Comparison of ENCODE assay signal across 20 cellular contexts in genomic region chr12:12945591-12945990, GRCh38. TPM values are rescaled to one million over a fixed set of nuclear protein-coding genes. Genes with fewer than 3 reads are reported as not detected.
DNase-seq lines count a peak whose midpoint lies in the region; ATAC-seq, FAIRE-seq and TF ChIP-seq lines count a peak whose summit lies in the region.
"Had no signal": no experiment of that assay in that cellular context is flagged by ENCODE, and none has a peak within 500 bp of the region (broad histone marks: within the 10 kb centered on the region; RNA-seq: fewer than 3 reads in every experiment).

No MANE protein-coding gene starts in this region.

- DNase-seq in IMR-90 = no peak
- DNase-seq in dorsolateral prefrontal cortex = no peak
- DNase-seq in pancreas = no peak
- no peak for DNase-seq in amygdala (lab: John Stamatoyannopoulos, UW)
- no peak for DNase-seq in activated CD4-positive, alpha-beta T cell treated with anti-CD3 and anti-CD28 coated beads for 48 hours
- DNase-seq in NCI-H2171 (lab: John Stamatoyannopoulos, UW) = no peak
- no peak for DNase-seq in activated effector memory CD4-positive, alpha-beta T cell treated with anti-CD3 and anti-CD28 coated beads, Interleukin-2, amount 50 U/mL, for 16 hours
- DNase-seq: ACHN; BE2C; C1 segment of cervical spinal cord; Caco-2; CD4-positive, CD25-positive, alpha-beta regulatory T cell; CD8-positive, alpha-beta memory T cell; HCEC 1CT had no signal

- no peak overlapping the region for H4K91ac ChIP-seq in IMR-90 (ENCODE audit: insufficient read depth, low read depth, low read length)

- ATAC-seq in IMR-90 (ENCODE audit: low read depth) (no peak), pancreas (no peak)
- ATAC-seq: GM23338 had no signal

- H3K9me3 ChIP-seq in IMR-90 (ENCODE audit: control insufficient read depth, insufficient read depth, low read length) (no peaks in the 10 kb centered on the region), pancreas (no peaks in the 10 kb centered on the region)
- H3K9me3 ChIP-seq: BE2C, Caco-2 had no signal

- FAIRE-seq in pancreas (lab: Jason Lieb, UNC) = peak; percentile 17
- FAIRE-seq: GM12891, GM19239, H54 had no signal

- no peak overlapping the region for H2AK5ac ChIP-seq in IMR-90 (ENCODE audit: low read depth, low read length)

- no peak overlapping the region for H3K18ac ChIP-seq in IMR-90 (ENCODE audit: low read depth, low read length)

- H2BK120ac ChIP-seq in IMR-90 (ENCODE audit: low read depth, low read length) = no peak overlapping the region

- H2BK20ac ChIP-seq in IMR-90 (ENCODE audit: low read depth, low read length) = no peak overlapping the region

- BruUV-seq in IMR-90 (replicated peaks; lab: Mats Ljungman, UMichigan) = no TSS peak

- no peak overlapping the region for H2AFZ ChIP-seq in IMR-90 (replicated peaks; ENCODE audit: low read length, poor library complexity)
- H2AFZ ChIP-seq: GM23338 had no signal

- no peak overlapping the region for H3K23ac ChIP-seq in IMR-90 (ENCODE audit: low read depth, low read length)

- no peak for TF ChIP-seq CTCF in IMR-90 (conservative IDR thresholded peaks at IDR 0.05; ENCODE audit: low read depth, low read length)
- no peak for TF ChIP-seq CTCF in dorsolateral prefrontal cortex (IDR thresholded peaks at IDR 0.05 in 54 of 56, conservative IDR thresholded peaks at IDR 0.05 in 2 of 56; ENCODE audit: low read depth in 1 of 56, partially characterized antibody in 56 of 56)
- TF ChIP-seq CTCF in pancreas (IDR thresholded peaks at IDR 0.05) = no peak

- H3K27ac ChIP-seq in IMR-90 (ENCODE audit: insufficient read depth, low read length) = no peak overlapping the region
- peak overlapping the region; percentile 94 for H3K27ac ChIP-seq in angular gyrus (ENCODE audit: low read depth, low read length)
- H3K27ac ChIP-seq in dorsolateral prefrontal cortex = peak overlapping the region; percentile 41 to 100 (median 96)
- no peak overlapping the region for H3K27ac ChIP-seq in pancreas

- H2BK5ac ChIP-seq in IMR-90 (ENCODE audit: low read depth, low read length, poor library complexity, severe bottlenecking) = no peak overlapping the region

- dilution Hi-C loops in IMR-90 (cut with HindIII; ENCODE audit: low sequenced_read_pairs, unreplicated experiment) = no loop called here

- no peak overlapping the region for H4K8ac ChIP-seq in IMR-90 (ENCODE audit: low read depth in 2 of 2, low read length in 2 of 2)

- no peak for TF ChIP-seq POLR2A in IMR-90 (IDR thresholded peaks at IDR 0.05; ENCODE audit: low read depth, low read length)

- no peak overlapping the region for H4K5ac ChIP-seq in IMR-90 (ENCODE audit: low read depth, low read length)

- no peak overlapping the region for H3K56ac ChIP-seq in IMR-90 (ENCODE audit: extremely low read depth, insufficient read depth, low read length)

- POLR2A ChIA-PET in IMR-90 (lab: Charles Lee; ENCODE audit: unreplicated experiment) = no interaction called here

- intact Hi-C loops in IMR-90 (cut with micrococcal nuclease) (no loop called here), dorsolateral prefrontal cortex (cut with DNase I) (no loop called here), pancreas (cut with DNase I) (no loop called here)

- H3K14ac ChIP-seq in IMR-90 (replicated peaks; ENCODE audit: low read depth, low read length) = no peak overlapping the region

- H2AK9ac ChIP-seq in IMR-90 (replicated peaks; ENCODE audit: low read depth, low read length, poor library complexity) = no peak overlapping the region

- H3K27me3 ChIP-seq in IMR-90 (ENCODE audit: control insufficient read depth, insufficient read depth, low read length) = no peaks in the 10 kb centered on the region
- no peaks in the 10 kb centered on the region for H3K27me3 ChIP-seq in dorsolateral prefrontal cortex
- no peaks in the 10 kb centered on the region for H3K27me3 ChIP-seq in pancreas

- 0 out of 2 replicates have a peak, but pooled peaks cover 6% of the 10 kb centered on the region for H3K9me1 ChIP-seq in IMR-90 (ENCODE audit: insufficient read depth, low read length)

- H3K36me3 ChIP-seq in IMR-90 (ENCODE audit: control insufficient read depth, insufficient read depth, low read length) (peaks cover 2% of the 10 kb centered on the region), pancreas (no peaks in the 10 kb centered on the region)
- H3K36me3 ChIP-seq: BE2C had no signal

- no peaks in the 10 kb centered on the region for H4K20me1 ChIP-seq in IMR-90 (ENCODE audit: insufficient read depth, low read length)

- H3K4me3 ChIP-seq in IMR-90 (ENCODE audit: insufficient read depth, low read depth, low read length) (no peak overlapping the region), dorsolateral prefrontal cortex (no peak overlapping the region), pancreas (no peak overlapping the region)
- H3K4me3 ChIP-seq: GM23338 had no signal

- H3K4me1 ChIP-seq in IMR-90 (ENCODE audit: control insufficient read depth, insufficient read depth, low read length) = peaks cover 2% of the 10 kb centered on the region; the same call in 1 of the 2 replicates
- H3K4me1 ChIP-seq in pancreas = no peaks in the 10 kb centered on the region
- H3K4me1 ChIP-seq: BE2C, Caco-2 had no signal

- no peak for TF ChIP-seq RAD21 in IMR-90 (IDR thresholded peaks at IDR 0.05; ENCODE audit: low read length)

- no peak overlapping the region for H3K4me2 ChIP-seq in IMR-90 (ENCODE audit: low read depth, low read length)
- H3K4me2 ChIP-seq: GM23338 had no signal

- no peak overlapping the region for H2BK15ac ChIP-seq in IMR-90 (ENCODE audit: low read depth, low read length)

- in situ Hi-C loops in IMR-90 (cut with MboI; ENCODE audit: low sequenced_read_pairs) = no loop called here

- H3K9ac ChIP-seq in IMR-90 (ENCODE audit: low read depth, low read length) = no peak overlapping the region

- H3K79me1 ChIP-seq in IMR-90 (ENCODE audit: low read depth in 1 of 2, low read length in 2 of 2) = no peaks in the 10 kb centered on the region

- no peak overlapping the region for H3K4ac ChIP-seq in IMR-90 (ENCODE audit: low read depth, low read length)

- CTCF ChIA-PET in IMR-90 (lab: Yijun Ruan, JAX) = no interaction called here

TF ChIP-seq in IMR-90, 13 proteins besides CTCF, POLR2A, EP300 and RAD21:
- peak; percentile 32; the same call in 1 of the 2 replicates for TF ChIP-seq MAFK (IDR thresholded peaks at IDR 0.05; ENCODE audit: low read depth, low read length)
- TF ChIP-seq USF2 (IDR thresholded peaks at IDR 0.05; ENCODE audit: low read depth, low read length) = no peak
TF ChIP-seq in IMR-90: peak in this region for 1.

RNA-seq across cellular contexts. Expression of gene GPRC5D, which starts 6.4 kb away (rescaled TPM):
- total RNA-seq in IMR-90 (2012; rRNA removed) = not detected in 2 replicates
- polyA plus RNA-seq in IMR-90 (2012; rRNA removed) = not detected in 2 replicates
- polyA plus RNA-seq in IMR-90 (2012; cell fraction: cytosol; rRNA removed) = not detected in 2 replicates
- polyA plus RNA-seq in IMR-90 (2012; cell fraction: nucleus; rRNA removed; ENCODE audit: low replicate concordance) = not detected in 2 replicates
- under 1 TPM in 2 of 120 experiments, not detected in 118; 0.45 to 0.73 TPM for total RNA-seq in dorsolateral prefrontal cortex
- under 1 TPM in 1 of 6 donors, not detected in 5; 0.24 TPM for total RNA-seq in pancreas
- polyA plus RNA-seq in pancreas = under 1 TPM; 0.33 to 0.42 TPM
- total RNA-seq: A172; Caco-2; CD4-positive, CD25-positive, alpha-beta regulatory T cell; CD8-positive, alpha-beta memory T cell; GM23338 had no signal
- polyA plus RNA-seq: GM23338 had no signal

RNA-seq across cellular contexts. Expression of gene GPRC5A, which starts 54.2 kb away (rescaled TPM):
- total RNA-seq in IMR-90 (2012; rRNA removed) (49.6 and 49.7 TPM in 2 replicates), dorsolateral prefrontal cortex (10 to 100 TPM in 1 of 120 experiments, 1 to 10 TPM in 51, under 1 TPM in 66, not detected in 2; 0.07 to 26.8 (median 0.88) TPM), pancreas (10 to 100 TPM in 1 of 6 donors, 1 to 10 TPM in 5; 1.9 to 11.0 (median 3.6) TPM)
- polyA plus RNA-seq in IMR-90 (2012; rRNA removed) (193 and 201 TPM in 2 replicates), pancreas (1 to 10 TPM in 1 of 2 donors, under 1 TPM in 1; 0.96 to 1.1 TPM)
- 70.1 and 182 TPM in 2 replicates for polyA plus RNA-seq in IMR-90 (2012; cell fraction: cytosol; rRNA removed)
- 125 and 230 TPM in 2 replicates for polyA plus RNA-seq in IMR-90 (2012; cell fraction: nucleus; rRNA removed; ENCODE audit: low replicate concordance)
- total RNA-seq: CD8-positive, alpha-beta memory T cell had no signal
- polyA plus RNA-seq: CD4-positive, CD25-positive, alpha-beta regulatory T cell; CD8-positive, alpha-beta memory T cell had no signal

RNA-seq across cellular contexts. Expression of gene HEBP1, which starts 54.5 kb away (rescaled TPM):
- total RNA-seq in IMR-90 (2012; rRNA removed) (14.7 and 18.8 TPM in 2 replicates), dorsolateral prefrontal cortex (10 to 100 TPM; 24.8 to 61.5 (median 37.8) TPM), pancreas (10 to 100 TPM; 37.4 to 57.6 (median 49.1) TPM)
- polyA plus RNA-seq in IMR-90 (2012; rRNA removed) (44.2 and 49.2 TPM in 2 replicates), pancreas (10 to 100 TPM; 25.8 to 41.6 TPM)
- polyA plus RNA-seq in IMR-90 (2012; cell fraction: cytosol; rRNA removed) = 51.3 and 60.0 TPM in 2 replicates
- polyA plus RNA-seq in IMR-90 (2012; cell fraction: nucleus; rRNA removed; ENCODE audit: low replicate concordance) = 16.0 and 25.4 TPM in 2 replicates

Comparison
In these comparisons a context has a peak if more than half of its experiments do, and no peak if none do; other contexts are left out.
1. H3K27ac ChIP-seq: peak in angular gyrus (single experiment) and dorsolateral prefrontal cortex (59 of 59); none in IMR-90 (single experiment) and pancreas (0 of 4).